Comparison of ENCODE assay signal across 8 cellular contexts in genomic region chr11:35139883-35140282, GRCh38. TPM values are rescaled to one million over a fixed set of nuclear protein-coding genes. Genes with fewer than 3 reads are reported as not detected.
DNase-seq lines count a peak whose midpoint lies in the region; ATAC-seq and TF ChIP-seq lines count a peak whose summit lies in the region.

No MANE protein-coding gene starts in this region.

- H3K4me3 ChIP-seq in BLaER1, result peak overlapping the region; percentile 83
- peak overlapping the region; percentile 86 to 89 for H3K4me3 ChIP-seq in muscle layer of colon (ENCODE audit: low read depth in 1 of 2, low read length in 2 of 2)

- peak overlapping the region; percentile 91 to 98 (median 96) for H3K4me3 Mint-ChIP-seq in IgD-negative memory B cell
- peak overlapping the region; percentile 86 for H3K4me3 Mint-ChIP-seq in chondrocyte (ENCODE audit: unreplicated experiment)

- H3K27ac ChIP-seq in BLaER1, result peak overlapping the region; percentile 87
- peak overlapping the region; percentile 99 for H3K27ac ChIP-seq in muscle layer of colon (ENCODE audit: low read depth, low read length)

- H3K4me1 Mint-ChIP-seq in IgD-negative memory B cell, result peaks cover 35 to 58% (median 42%) of the 10 kb centered on the region in 3 donors
- peaks cover 61% of the 10 kb centered on the region for H3K4me1 Mint-ChIP-seq in chondrocyte (ENCODE audit: low read depth)

- no peaks in the 10 kb centered on the region for H3K27me3 Mint-ChIP-seq in IgD-negative memory B cell
- H3K27me3 Mint-ChIP-seq in chondrocyte (ENCODE audit: low read depth), result no peaks in the 10 kb centered on the region

- ATAC-seq in HG03139 (IDR thresholded peaks at IDR 0.05; ENCODE audit: unreplicated experiment) (no peak), HG03025 (IDR thresholded peaks at IDR 0.05; ENCODE audit: low FRiP score, unreplicated experiment) (no peak)

- H3K36me3 Mint-ChIP-seq in IgD-negative memory B cell, result peaks cover 3% of the 10 kb centered on the region
- no peaks in the 10 kb centered on the region for H3K36me3 Mint-ChIP-seq in chondrocyte (ENCODE audit: low read depth)

- H3K9me3 Mint-ChIP-seq in IgD-negative memory B cell (no peaks in the 10 kb centered on the region), chondrocyte (ENCODE audit: low read depth) (no peaks in the 10 kb centered on the region)

- H3K27me3 ChIP-seq in BLaER1 (no peaks in the 10 kb centered on the region), muscle layer of colon (ENCODE audit: control insufficient read depth in 1 of 2, insufficient read depth in 2 of 2, low read length in 2 of 2) (no peaks in the 10 kb centered on the region)

- peaks cover 41% of the 10 kb centered on the region for H4K20me1 ChIP-seq in BLaER1

- H3K9ac ChIP-seq in BLaER1 (peak overlapping the region; percentile 84), muscle layer of colon (ENCODE audit: low read length) (peak overlapping the region; percentile 59)

- peak overlapping the region; percentile 97 for H3K4me2 ChIP-seq in BLaER1

- H3K4me1 ChIP-seq in BLaER1 (peaks cover 71% of the 10 kb centered on the region), muscle layer of colon (ENCODE audit: insufficient read depth, low read length) (peaks cover 46% of the 10 kb centered on the region)

- H3K36me3 ChIP-seq in BLaER1, result peaks cover 18% of the 10 kb centered on the region; the same call in 1 of the 2 replicates
- H3K36me3 ChIP-seq in muscle layer of colon (ENCODE audit: insufficient read depth, low read length), result peaks cover 2% of the 10 kb centered on the region

- TF ChIP-seq CTCF in chondrocyte (IDR thresholded peaks at IDR 0.05), result no peak

- H3K9me3 ChIP-seq in BLaER1 (no peaks in the 10 kb centered on the region), muscle layer of colon (ENCODE audit: low read length) (no peaks in the 10 kb centered on the region)

- DNase-seq in chondrocyte (ENCODE audit: low spot score), result no peak
- DNase-seq in epidermal melanocyte (ENCODE audit: insufficient read length, low spot score), result no peak
- no peak for DNase-seq in activated CD4-positive, alpha-beta T cell treated with anti-CD3 and anti-CD28 coated beads, Interleukin-2, amount 50 U/mL, for 48 hours

- H3K27ac Mint-ChIP-seq in IgD-negative memory B cell, result peak overlapping the region; percentile 89 to 97 (median 95)
- peak overlapping the region; percentile 93 for H3K27ac Mint-ChIP-seq in chondrocyte (ENCODE audit: unreplicated experiment)

RNA-seq across cellular contexts. Expression of gene CD44, which starts 0.9 kb away (rescaled TPM):
- 176 TPM for polyA plus RNA-seq in IgD-negative memory B cell
- 176 to 179 TPM (median 177 TPM) in 3 replicates for total RNA-seq in chondrocyte
